ENCODE assay signal across 8 cellular contexts in the genomic region with DNA sequence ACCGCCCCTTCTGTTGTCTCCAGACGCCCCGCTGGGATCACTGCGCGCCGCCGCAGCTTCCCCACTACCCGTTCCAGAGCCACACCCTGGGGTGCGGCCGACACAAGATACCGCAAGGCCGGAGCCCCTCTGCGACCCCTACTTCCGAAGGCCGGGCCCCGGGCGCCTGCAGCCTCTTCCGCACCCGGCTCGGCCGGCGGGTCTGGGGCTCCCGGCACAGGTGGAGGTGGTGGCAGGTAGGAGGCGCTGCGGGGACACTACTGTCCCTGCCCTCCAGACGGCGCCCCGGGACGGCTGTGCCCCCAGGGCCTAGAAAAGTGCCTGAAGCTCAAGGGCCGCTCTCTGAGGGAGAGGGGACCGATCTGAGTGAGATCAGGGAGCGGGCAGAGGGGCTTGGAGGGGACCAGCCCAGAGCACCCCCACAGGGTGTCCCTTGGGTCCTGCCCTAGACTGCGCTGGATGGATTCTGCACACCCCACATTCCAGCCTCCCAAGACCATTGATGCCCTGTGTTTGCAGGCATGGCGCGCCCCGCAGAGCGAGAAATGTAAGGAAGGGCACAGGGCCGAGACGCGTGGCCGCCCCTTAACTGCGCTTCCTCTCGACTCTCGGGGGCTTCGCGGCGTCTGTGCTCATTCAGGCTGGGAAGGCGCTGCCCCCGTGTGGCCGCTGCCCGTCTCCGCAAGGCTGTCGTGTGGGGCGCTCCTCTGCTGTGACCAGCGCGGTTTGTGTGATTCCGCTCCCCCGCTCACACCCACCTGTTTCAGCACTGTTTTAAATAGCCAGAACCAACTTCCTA.
DNase-seq lines count a peak whose midpoint lies in the region; ATAC-seq and TF ChIP-seq lines count a peak whose summit lies in the region.

No MANE protein-coding gene starts in this region.

- TF ChIP-seq CTCF in cardiac muscle cell (IDR thresholded peaks at IDR 0.05; ENCODE audit: low read depth, low read length) (peak; percentile 77), ovary (IDR thresholded peaks at IDR 0.05) (peak; percentile 80 to 92 (median 82)), thoracic aorta (IDR thresholded peaks at IDR 0.05) (peak; percentile 91)

- no peaks in the 10 kb centered on the region for H3K9me3 ChIP-seq in cardiac muscle cell (ENCODE audit: low read depth)
- H3K9me3 ChIP-seq in ovary: no peaks in the 10 kb centered on the region
- H3K9me3 ChIP-seq in thoracic aorta: no peaks in the 10 kb centered on the region

- peak overlapping the region; percentile 73 for H3K4me3 Mint-ChIP-seq in activated naive CD8-positive, alpha-beta T cell treated with anti-CD3 and anti-CD28 coated beads for 36 hours

- H3K4me3 ChIP-seq in H7 (ENCODE audit: insufficient read depth, low read depth, low read length) (peak overlapping the region; percentile 66), cardiac muscle cell (peak overlapping the region; percentile 40), ovary (peak overlapping the region; percentile 56), thoracic aorta (peak overlapping the region; percentile 83)

- H3K36me3 ChIP-seq in H7 (replicated peaks; ENCODE audit: control insufficient read depth, insufficient read depth, low read length) (no peaks in the 10 kb centered on the region), cardiac muscle cell (no peaks in the 10 kb centered on the region), ovary (no peaks in the 10 kb centered on the region), thoracic aorta (no peaks in the 10 kb centered on the region)

- DNase-seq in EH (ENCODE audit: low read depth): peak; percentile 85
- DNase-seq in H7: peak; percentile 94
- peak; percentile 72 for DNase-seq in M059J (ENCODE audit: low read depth)
- peak; percentile 73 for DNase-seq in SKM-1 treated with dmso at 0.1 percent for 144 hours (lab: John Stamatoyannopoulos, UW; ENCODE audit: unreplicated experiment)
- DNase-seq in activated naive CD8-positive, alpha-beta T cell treated with anti-CD3 and anti-CD28 coated beads for 36 hours: peak; percentile 83
- peak; percentile 88 to 93 for DNase-seq in cardiac muscle cell (ENCODE audit: low read depth in 1 of 2, low spot score in 1 of 2)
- peak; percentile 85 to 93 (median 91) for DNase-seq in ovary
- peak; percentile 45 for DNase-seq in thoracic aorta (ENCODE audit: low spot score)

- ATAC-seq in thoracic aorta (ENCODE audit: insufficient number of reproducible peaks, low FRiP score, low read depth): peak; percentile 47

- H3K27ac ChIP-seq in cardiac muscle cell: no peak overlapping the region
- H3K27ac ChIP-seq in ovary: peak overlapping the region; percentile 61 to 70
- H3K27ac ChIP-seq in thoracic aorta: peak overlapping the region; percentile 80 to 92

- H3K36me3 Mint-ChIP-seq in activated naive CD8-positive, alpha-beta T cell treated with anti-CD3 and anti-CD28 coated beads for 36 hours: peaks cover 2% of the 10 kb centered on the region

- peak; percentile 46 for TF ChIP-seq POLR2A in ovary (IDR thresholded peaks at IDR 0.05)

- H3K4me1 Mint-ChIP-seq in activated naive CD8-positive, alpha-beta T cell treated with anti-CD3 and anti-CD28 coated beads for 36 hours: peaks cover 9% of the 10 kb centered on the region

- intact Hi-C loops in ovary (cut with DNase I): loop anchor here (1.0 to 10.0 kb wide), 6 partner anchors 142 to 295 kb away; partner anchors contain the start of gene ANTXR1 (in 4 of the 4)

- 1% methylated on average over 33 to 58 of the region's 58 CpGs for WGBS in ovary, 3 donors

- H3K4me1 ChIP-seq in cardiac muscle cell (ENCODE audit: low read depth): no peaks in the 10 kb centered on the region
- peaks cover 11% of the 10 kb centered on the region for H3K4me1 ChIP-seq in ovary (ENCODE audit: insufficient read depth)
- peaks cover 24 to 63% of the 10 kb centered on the region in 2 donors for H3K4me1 ChIP-seq in thoracic aorta (ENCODE audit: control insufficient read depth in 1 of 2, low read depth in 2 of 2)

- H3K9me3 Mint-ChIP-seq in activated naive CD8-positive, alpha-beta T cell treated with anti-CD3 and anti-CD28 coated beads for 36 hours: peaks cover 4% of the 10 kb centered on the region

- H3K27ac Mint-ChIP-seq in activated naive CD8-positive, alpha-beta T cell treated with anti-CD3 and anti-CD28 coated beads for 36 hours: no peak overlapping the region

- peaks cover 21% of the 10 kb centered on the region for H3K27me3 ChIP-seq in H7 (ENCODE audit: control insufficient read depth, insufficient read depth, low read length)
- peaks cover 33% of the 10 kb centered on the region for H3K27me3 ChIP-seq in cardiac muscle cell
- no peaks in the 10 kb centered on the region for H3K27me3 ChIP-seq in ovary
- no peaks in the 10 kb centered on the region for H3K27me3 ChIP-seq in thoracic aorta (replicated peaks; ENCODE audit: insufficient read depth)

- no peak for TF ChIP-seq EP300 in ovary (IDR thresholded peaks at IDR 0.05)

- H3K27me3 Mint-ChIP-seq in activated naive CD8-positive, alpha-beta T cell treated with anti-CD3 and anti-CD28 coated beads for 36 hours: peaks cover 35% of the 10 kb centered on the region
